Comparison of ENCODE assay signal across 9 cellular contexts in the genomic region with DNA sequence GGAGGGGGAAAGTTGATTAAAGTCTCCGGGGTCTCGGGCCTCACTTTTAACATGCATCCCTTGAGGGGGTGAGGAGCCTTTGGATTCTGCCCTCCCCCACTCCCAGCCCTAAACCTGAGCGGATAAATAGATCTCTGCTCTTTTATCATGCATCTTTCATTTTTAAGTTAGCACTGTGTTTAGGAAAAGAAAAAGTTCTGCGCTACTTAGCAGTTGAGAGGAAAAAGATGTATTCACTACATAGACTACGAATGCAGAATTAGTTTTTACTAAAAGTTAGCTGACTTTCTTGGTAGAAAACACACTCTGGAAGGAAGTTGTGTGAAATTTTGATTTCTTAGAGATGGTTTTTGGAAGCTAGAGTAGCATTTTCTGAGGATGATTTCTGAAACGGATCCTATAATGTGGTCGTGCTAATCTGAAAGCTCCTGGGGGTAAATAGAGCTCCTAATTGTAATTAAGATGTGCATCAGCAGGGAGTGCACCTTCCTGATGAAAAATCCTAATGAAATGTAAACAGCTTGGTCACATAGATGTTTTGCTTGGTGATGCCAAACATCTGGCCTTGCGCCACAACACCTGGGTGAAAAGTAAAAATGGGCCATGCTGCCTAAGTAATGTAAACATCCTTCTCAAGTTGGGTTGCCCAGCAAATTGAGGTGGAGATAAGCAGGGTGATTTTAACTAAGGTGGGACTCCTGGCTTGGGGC. TPM values are rescaled to one million over a fixed set of nuclear protein-coding genes. Genes with fewer than 3 reads are reported as not detected.
DNase-seq lines count a peak whose midpoint lies in the region; ATAC-seq and TF ChIP-seq lines count a peak whose summit lies in the region.
"Had no signal": no experiment of that assay in that cellular context is flagged by ENCODE, and none has a peak within 500 bp of the region (broad histone marks: within the 10 kb centered on the region; RNA-seq: fewer than 3 reads in every experiment).

No MANE protein-coding gene starts in this region.

- peaks cover 0 to 62% of the 10 kb centered on the region in 2 donors for H3K27me3 ChIP-seq in left lung
- no peaks in the 10 kb centered on the region for H3K27me3 ChIP-seq in tibial artery

- peak overlapping the region; percentile 69 for H3K4me3 Mint-ChIP-seq in activated T-cell treated with anti-CD3 and anti-CD28 coated beads, Interleukin-2, amount 50 U/mL, for 4 hours

- peaks cover 67% of the 10 kb centered on the region for H3K27me3 Mint-ChIP-seq in activated T-cell treated with anti-CD3 and anti-CD28 coated beads, Interleukin-2, amount 50 U/mL, for 4 hours (ENCODE audit: low read depth)

- intact Hi-C loops in left lung (cut with DNase I): no loop called here
- intact Hi-C loops in tibial artery (cut with DNase I; ENCODE audit: low total_unique reads): loop anchor here (5.0 to 10.0 kb wide), 2 partner anchors 139 to 362 kb away; no protein-coding TSS in a partner anchor

- H3K9me3 Mint-ChIP-seq in activated T-cell treated with anti-CD3 and anti-CD28 coated beads, Interleukin-2, amount 50 U/mL, for 4 hours: no peaks in the 10 kb centered on the region

- peak overlapping the region; percentile 74 for H3K4me3 ChIP-seq in astrocyte of the cerebellum (ENCODE audit: low read depth, low read length)
- H3K4me3 ChIP-seq in left lung: peak overlapping the region; percentile 46 to 56
- peak overlapping the region; percentile 92 to 94 for H3K4me3 ChIP-seq in tibial artery

- in situ Hi-C loops in astrocyte of the cerebellum (cut with HindIII; ENCODE audit: low sequenced_read_pairs): no loop called here
- in situ Hi-C loops in ACHN (cut with HindIII; ENCODE audit: low pct_ligation_motif_present, low pct_unique_long_range_greater_than_20kb, low sequenced_read_pairs): no loop called here

- H3K27ac ChIP-seq in left lung: peak overlapping the region; percentile 66 to 81
- H3K27ac ChIP-seq in tibial artery: peak overlapping the region; percentile 99

- no peak for DNase-seq in activated T-cell treated with anti-CD3 and anti-CD28 coated beads, Interleukin-2, amount 50 U/mL, for 4 hours
- no peak for DNase-seq in activated T-cell treated with anti-CD3 and anti-CD28 coated beads, Interleukin-2, amount 50 U/mL, for 48 hours
- no peak for DNase-seq in astrocyte of the cerebellum (ENCODE audit: low read depth)
- no peak for DNase-seq in left lung
- no peak for DNase-seq in tibial artery
- DNase-seq in ACHN: no peak
- DNase-seq in OCI-M2 (lab: John Stamatoyannopoulos, UW; ENCODE audit: unreplicated experiment): no peak

- H3K36me3 Mint-ChIP-seq in activated T-cell treated with anti-CD3 and anti-CD28 coated beads, Interleukin-2, amount 50 U/mL, for 4 hours (ENCODE audit: insufficient read depth): no peaks in the 10 kb centered on the region

- TF ChIP-seq CTCF in astrocyte of the cerebellum (IDR thresholded peaks at IDR 0.05; ENCODE audit: low read depth, low read length, missing control alignments) (no peak), left lung (IDR thresholded peaks at IDR 0.05) (no peak), tibial artery (IDR thresholded peaks at IDR 0.05) (no peak)

- H3K4me1 ChIP-seq in left lung: peaks cover 6 to 17% of the 10 kb centered on the region in 2 donors
- H3K4me1 ChIP-seq in tibial artery: peaks cover 0 to 60% (median 33%) of the 10 kb centered on the region in 4 donors

- H3K9me3 ChIP-seq in left lung (no peaks in the 10 kb centered on the region), tibial artery (no peaks in the 10 kb centered on the region)

- H3K36me3 ChIP-seq in left lung (no peaks in the 10 kb centered on the region), tibial artery (no peaks in the 10 kb centered on the region)

- peaks cover 19% of the 10 kb centered on the region for H3K4me1 Mint-ChIP-seq in activated T-cell treated with anti-CD3 and anti-CD28 coated beads, Interleukin-2, amount 50 U/mL, for 4 hours (ENCODE audit: low read depth)

- ATAC-seq in activated T-cell treated with anti-CD3 and anti-CD28 coated beads, Interleukin-2, amount 50 U/mL, for 4 hours: no peak
- ATAC-seq in left lung (no peak), HG02981 (IDR thresholded peaks at IDR 0.05; ENCODE audit: unreplicated experiment) (no peak)
- ATAC-seq: esophagus mucosa had no signal

RNA-seq across cellular contexts. Expression of gene ROR1, which starts 1.8 kb away (rescaled TPM):
- total RNA-seq in activated T-cell treated with anti-CD3 and anti-CD28 coated beads, Interleukin-2, amount 50 U/mL, for 4 hours: under 1 TPM; 0.08 to 0.38 (median 0.18) TPM
- total RNA-seq in left lung: 10 to 100 TPM; 25.5 to 27.5 TPM

Comparison
In these comparisons a context has a peak if more than half of its experiments do, and no peak if none do; other contexts are left out.
1. RNA of gene ROR1, which starts 1.8 kb away (total RNA-seq): 25.5 to 27.5 TPM in left lung; 0.08 to 0.38 TPM in activated T-cell treated with anti-CD3 and anti-CD28 coated beads, Interleukin-2, amount 50 U/mL, for 4 hours; every median in the first group is over 10 times any median in the second.
2. Peak in every context shown above with its lines, with median percentiles within 50 percentile points of each other: H3K4me3 ChIP-seq.